In the genomic region with DNA sequence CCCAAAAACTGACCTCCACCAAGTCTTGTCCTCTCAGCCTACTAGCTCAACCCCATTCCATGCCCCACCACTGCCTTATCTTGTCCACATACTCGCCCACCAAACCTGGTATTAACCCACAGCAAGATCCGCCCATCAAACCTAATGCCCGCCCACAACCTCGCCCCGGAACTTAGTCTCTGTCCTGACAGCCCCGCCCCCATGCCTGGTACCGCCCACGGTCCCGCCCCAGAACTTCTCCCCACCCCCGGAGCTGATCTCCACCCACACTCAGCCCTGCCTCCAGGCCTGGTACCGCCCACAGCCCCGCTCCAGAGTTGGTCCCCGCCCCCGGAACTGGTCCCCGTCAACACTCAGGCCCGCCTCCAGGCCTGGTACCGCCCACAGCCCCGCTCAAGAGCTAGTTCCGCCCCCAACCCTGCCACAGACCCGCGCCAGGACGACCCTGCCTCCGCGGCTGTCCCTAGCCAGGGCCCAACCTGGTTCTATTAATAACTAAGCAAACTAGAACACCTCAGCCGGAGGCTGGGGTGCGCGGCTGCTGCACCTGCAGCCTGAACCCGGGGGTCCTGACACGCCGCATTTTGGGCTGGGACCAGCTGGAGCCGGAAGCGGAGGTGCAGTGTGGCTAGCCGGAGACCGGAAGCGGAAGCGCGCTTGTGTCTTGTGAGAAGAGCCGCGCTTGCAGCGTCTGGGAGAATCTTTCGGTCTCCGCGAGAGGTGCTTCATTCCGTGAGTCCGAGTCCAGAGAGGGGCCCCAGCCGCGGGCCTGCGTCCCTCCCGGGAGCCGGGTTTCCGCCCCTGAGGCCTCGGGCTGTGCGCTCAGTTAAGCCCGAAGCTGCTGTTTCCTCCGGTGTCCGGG, we compare ENCODE assay signal across 7 cellular contexts.
DNase-seq lines count a peak whose midpoint lies in the region; ATAC-seq and TF ChIP-seq lines count a peak whose summit lies in the region.

A gene (plus strand): TSS at position 662 of the 862 bp plus-strand sequence. CDS start 5,372 bp downstream, outside the sequence.

- H3K4me3 ChIP-seq in astrocyte of the spinal cord (ENCODE audit: low read depth, low read length) (peak within 1 kb of the TSS; percentile 88), retinal pigment epithelial cell (ENCODE audit: low read length) (peak within 1 kb of the TSS; percentile 96)

- in situ Hi-C loops in astrocyte of the spinal cord (cut with HindIII; ENCODE audit: low sequenced_read_pairs), result no loop called here

- no peak for TF ChIP-seq CTCF in astrocyte of the spinal cord (IDR thresholded peaks at IDR 0.05; ENCODE audit: low read depth, low read length)
- TF ChIP-seq CTCF in retinal pigment epithelial cell (conservative IDR thresholded peaks at IDR 0.05; ENCODE audit: low read depth, low read length), result no peak

- peak; percentile 84 for ATAC-seq in GM18517 (IDR thresholded peaks at IDR 0.05; ENCODE audit: unreplicated experiment)
- peak; percentile 93 for ATAC-seq in HG03039 (IDR thresholded peaks at IDR 0.05; ENCODE audit: unreplicated experiment)

- DNase-seq in NCI-H2081 treated with DMSO at 0.1 percent for 48 hours (lab: John Stamatoyannopoulos, UW) (peak; percentile 70), T1000 (lab: John Stamatoyannopoulos, UW) (peak; percentile 98), astrocyte of the spinal cord (ENCODE audit: low read depth, low spot score) (peak; percentile 98), hypothalamus (lab: John Stamatoyannopoulos, UW) (peak; percentile 65 to 100 (median 96)), retinal pigment epithelial cell (ENCODE audit: low read depth) (peak; percentile 87)

Comparison
In these comparisons a context has a peak if more than half of its experiments do, and no peak if none do; other contexts are left out.
1. Peak in every context shown above with its lines: DNase-seq, ATAC-seq and H3K4me3 ChIP-seq.